Comparison of ENCODE assay signal across 1 cellular context in the genomic region with DNA sequence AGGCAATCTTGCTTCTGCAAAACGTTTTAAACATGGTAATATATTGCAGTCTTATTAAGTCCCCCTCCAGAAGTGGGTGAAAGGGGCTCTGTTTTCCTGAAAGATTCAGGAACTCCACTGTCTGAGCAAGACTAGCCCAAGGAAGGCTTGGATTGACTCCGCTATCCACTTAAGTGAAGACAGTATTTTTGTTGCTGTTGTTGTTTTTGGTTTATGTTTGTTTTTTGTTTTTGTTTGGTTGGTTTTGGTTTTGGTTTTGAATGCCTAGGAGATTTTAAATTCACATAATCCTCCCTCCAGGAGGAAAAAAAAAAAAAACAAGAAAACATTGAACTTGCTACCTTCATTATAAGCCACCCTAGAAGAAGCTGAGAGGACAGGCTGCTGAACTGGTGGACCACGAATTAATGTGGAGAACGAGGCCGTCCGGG.
TF ChIP-seq lines count a peak whose summit lies in the region.

No MANE protein-coding gene starts in this region.

TF ChIP-seq in H1, 55 proteins besides CTCF, POLR2A, EP300 and RAD21 (continued from another document):
- TF ChIP-seq CBX8 (IDR thresholded peaks at IDR 0.05; ENCODE audit: borderline replicate concordance, low read depth, low read length) (peak; percentile 65; the same call in 1 of the 2 replicates), RFX5 (IDR thresholded peaks at IDR 0.05; ENCODE audit: borderline replicate concordance, low read depth, low read length) (no peak), EZH2 (IDR thresholded peaks at IDR 0.05; ENCODE audit: low read depth, low read length, severe bottlenecking) (peak; percentile 68), RNF2 (IDR thresholded peaks at IDR 0.05; ENCODE audit: borderline replicate concordance, low read depth, low read length, missing control alignments, poor library complexity, severe bottlenecking) (peak; percentile 80), SRF (IDR thresholded peaks at IDR 0.05; ENCODE audit: low read depth, low read length) (no peak), NRF1 (IDR thresholded peaks at IDR 0.05; ENCODE audit: low read depth, low read length) (no peak), TCF12 (IDR thresholded peaks at IDR 0.05; ENCODE audit: low read depth, low read length) (no peak), SUZ12 (IDR thresholded peaks at IDR 0.05; ENCODE audit: low read length) (peak; percentile 81; the same call in 1 of the 2 replicates), POLR2AphosphoS5 (IDR thresholded peaks at IDR 0.05; ENCODE audit: low read depth, low read length) (no peak)
- TF ChIP-seq, protein P1, sequence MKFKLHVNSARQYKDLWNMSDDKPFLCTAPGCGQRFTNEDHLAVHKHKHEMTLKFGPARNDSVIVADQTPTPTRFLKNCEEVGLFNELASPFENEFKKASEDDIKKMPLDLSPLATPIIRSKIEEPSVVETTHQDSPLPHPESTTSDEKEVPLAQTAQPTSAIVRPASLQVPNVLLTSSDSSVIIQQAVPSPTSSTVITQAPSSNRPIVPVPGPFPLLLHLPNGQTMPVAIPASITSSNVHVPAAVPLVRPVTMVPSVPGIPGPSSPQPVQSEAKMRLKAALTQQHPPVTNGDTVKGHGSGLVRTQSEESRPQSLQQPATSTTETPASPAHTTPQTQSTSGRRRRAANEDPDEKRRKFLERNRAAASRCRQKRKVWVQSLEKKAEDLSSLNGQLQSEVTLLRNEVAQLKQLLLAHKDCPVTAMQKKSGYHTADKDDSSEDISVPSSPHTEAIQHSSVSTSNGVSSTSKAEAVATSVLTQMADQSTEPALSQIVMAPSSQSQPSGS (IDR thresholded peaks at IDR 0.05; ENCODE audit: low read length), result no peak
- TF ChIP-seq, protein P2, sequence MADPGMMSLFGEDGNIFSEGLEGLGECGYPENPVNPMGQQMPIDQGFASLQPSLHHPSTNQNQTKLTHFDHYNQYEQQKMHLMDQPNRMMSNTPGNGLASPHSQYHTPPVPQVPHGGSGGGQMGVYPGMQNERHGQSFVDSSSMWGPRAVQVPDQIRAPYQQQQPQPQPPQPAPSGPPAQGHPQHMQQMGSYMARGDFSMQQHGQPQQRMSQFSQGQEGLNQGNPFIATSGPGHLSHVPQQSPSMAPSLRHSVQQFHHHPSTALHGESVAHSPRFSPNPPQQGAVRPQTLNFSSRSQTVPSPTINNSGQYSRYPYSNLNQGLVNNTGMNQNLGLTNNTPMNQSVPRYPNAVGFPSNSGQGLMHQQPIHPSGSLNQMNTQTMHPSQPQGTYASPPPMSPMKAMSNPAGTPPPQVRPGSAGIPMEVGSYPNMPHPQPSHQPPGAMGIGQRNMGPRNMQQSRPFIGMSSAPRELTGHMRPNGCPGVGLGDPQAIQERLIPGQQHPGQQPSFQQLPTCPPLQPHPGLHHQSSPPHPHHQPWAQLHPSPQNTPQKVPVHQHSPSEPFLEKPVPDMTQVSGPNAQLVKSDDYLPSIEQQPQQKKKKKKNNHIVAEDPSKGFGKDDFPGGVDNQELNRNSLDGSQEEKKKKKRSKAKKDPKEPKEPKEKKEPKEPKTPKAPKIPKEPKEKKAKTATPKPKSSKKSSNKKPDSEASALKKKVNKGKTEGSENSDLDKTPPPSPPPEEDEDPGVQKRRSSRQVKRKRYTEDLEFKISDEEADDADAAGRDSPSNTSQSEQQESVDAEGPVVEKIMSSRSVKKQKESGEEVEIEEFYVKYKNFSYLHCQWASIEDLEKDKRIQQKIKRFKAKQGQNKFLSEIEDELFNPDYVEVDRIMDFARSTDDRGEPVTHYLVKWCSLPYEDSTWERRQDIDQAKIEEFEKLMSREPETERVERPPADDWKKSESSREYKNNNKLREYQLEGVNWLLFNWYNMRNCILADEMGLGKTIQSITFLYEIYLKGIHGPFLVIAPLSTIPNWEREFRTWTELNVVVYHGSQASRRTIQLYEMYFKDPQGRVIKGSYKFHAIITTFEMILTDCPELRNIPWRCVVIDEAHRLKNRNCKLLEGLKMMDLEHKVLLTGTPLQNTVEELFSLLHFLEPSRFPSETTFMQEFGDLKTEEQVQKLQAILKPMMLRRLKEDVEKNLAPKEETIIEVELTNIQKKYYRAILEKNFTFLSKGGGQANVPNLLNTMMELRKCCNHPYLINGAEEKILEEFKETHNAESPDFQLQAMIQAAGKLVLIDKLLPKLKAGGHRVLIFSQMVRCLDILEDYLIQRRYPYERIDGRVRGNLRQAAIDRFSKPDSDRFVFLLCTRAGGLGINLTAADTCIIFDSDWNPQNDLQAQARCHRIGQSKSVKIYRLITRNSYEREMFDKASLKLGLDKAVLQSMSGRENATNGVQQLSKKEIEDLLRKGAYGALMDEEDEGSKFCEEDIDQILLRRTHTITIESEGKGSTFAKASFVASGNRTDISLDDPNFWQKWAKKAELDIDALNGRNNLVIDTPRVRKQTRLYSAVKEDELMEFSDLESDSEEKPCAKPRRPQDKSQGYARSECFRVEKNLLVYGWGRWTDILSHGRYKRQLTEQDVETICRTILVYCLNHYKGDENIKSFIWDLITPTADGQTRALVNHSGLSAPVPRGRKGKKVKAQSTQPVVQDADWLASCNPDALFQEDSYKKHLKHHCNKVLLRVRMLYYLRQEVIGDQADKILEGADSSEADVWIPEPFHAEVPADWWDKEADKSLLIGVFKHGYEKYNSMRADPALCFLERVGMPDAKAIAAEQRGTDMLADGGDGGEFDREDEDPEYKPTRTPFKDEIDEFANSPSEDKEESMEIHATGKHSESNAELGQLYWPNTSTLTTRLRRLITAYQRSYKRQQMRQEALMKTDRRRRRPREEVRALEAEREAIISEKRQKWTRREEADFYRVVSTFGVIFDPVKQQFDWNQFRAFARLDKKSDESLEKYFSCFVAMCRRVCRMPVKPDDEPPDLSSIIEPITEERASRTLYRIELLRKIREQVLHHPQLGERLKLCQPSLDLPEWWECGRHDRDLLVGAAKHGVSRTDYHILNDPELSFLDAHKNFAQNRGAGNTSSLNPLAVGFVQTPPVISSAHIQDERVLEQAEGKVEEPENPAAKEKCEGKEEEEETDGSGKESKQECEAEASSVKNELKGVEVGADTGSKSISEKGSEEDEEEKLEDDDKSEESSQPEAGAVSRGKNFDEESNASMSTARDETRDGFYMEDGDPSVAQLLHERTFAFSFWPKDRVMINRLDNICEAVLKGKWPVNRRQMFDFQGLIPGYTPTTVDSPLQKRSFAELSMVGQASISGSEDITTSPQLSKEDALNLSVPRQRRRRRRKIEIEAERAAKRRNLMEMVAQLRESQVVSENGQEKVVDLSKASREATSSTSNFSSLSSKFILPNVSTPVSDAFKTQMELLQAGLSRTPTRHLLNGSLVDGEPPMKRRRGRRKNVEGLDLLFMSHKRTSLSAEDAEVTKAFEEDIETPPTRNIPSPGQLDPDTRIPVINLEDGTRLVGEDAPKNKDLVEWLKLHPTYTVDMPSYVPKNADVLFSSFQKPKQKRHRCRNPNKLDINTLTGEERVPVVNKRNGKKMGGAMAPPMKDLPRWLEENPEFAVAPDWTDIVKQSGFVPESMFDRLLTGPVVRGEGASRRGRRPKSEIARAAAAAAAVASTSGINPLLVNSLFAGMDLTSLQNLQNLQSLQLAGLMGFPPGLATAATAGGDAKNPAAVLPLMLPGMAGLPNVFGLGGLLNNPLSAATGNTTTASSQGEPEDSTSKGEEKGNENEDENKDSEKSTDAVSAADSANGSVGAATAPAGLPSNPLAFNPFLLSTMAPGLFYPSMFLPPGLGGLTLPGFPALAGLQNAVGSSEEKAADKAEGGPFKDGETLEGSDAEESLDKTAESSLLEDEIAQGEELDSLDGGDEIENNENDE (IDR thresholded peaks at IDR 0.05; ENCODE audit: insufficient replicate concordance, low read length), result no peak
